ENCODE assay signal across 1 cellular context in the genomic region with DNA sequence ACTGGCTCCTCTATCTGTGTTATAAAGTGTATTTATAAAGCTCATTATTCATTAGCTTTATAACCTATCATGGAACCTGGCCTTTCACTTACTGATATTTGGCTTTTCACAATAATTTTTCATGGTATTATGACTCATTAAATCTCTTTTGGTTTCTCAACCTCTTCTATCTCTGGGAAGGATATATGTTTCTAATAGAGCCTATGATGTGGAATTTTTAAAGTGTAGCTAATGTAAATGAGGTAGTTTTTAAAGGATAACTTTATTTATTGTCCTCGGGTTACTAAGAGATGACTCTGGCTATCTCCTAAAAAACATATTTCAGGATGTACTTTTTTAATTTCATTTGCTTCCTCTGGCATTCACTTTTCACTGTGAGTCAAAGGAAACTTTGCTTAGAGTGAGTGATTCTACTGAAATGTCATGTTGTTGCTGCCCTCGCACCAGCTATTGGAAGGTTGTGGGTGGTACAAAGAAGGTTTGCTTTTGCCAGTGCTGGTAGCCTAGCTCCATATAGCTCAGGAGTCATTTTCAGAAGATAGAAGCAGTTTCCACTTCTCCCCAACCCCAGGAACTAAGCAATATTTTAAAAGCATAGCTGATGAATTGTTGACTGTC.
TF ChIP-seq lines count a peak whose summit lies in the region.

No MANE protein-coding gene starts in this region.

TF ChIP-seq in SK-N-SH, 30 proteins besides CTCF, POLR2A, EP300 and RAD21 (continued from another document):
- TF ChIP-seq USF1 (IDR thresholded peaks at IDR 0.05; ENCODE audit: borderline replicate concordance, low read depth) (no peak), RCOR1 (IDR thresholded peaks at IDR 0.05; ENCODE audit: low read length) (no peak), CHD2 (IDR thresholded peaks at IDR 0.05; ENCODE audit: low read length, partially characterized antibody) (no peak)
